Comparison of ENCODE assay signal across 9 cellular contexts in genomic region chr15:43903864-43904290, GRCh38.
DNase-seq lines count a peak whose midpoint lies in the region; ATAC-seq and TF ChIP-seq lines count a peak whose summit lies in the region.
"Had no signal": no experiment of that assay in that cellular context is flagged by ENCODE, and none has a peak within 500 bp of the region (broad histone marks: within the 10 kb centered on the region; RNA-seq: fewer than 3 reads in every experiment).

No MANE protein-coding gene starts in this region.

- H4K20me1 ChIP-seq in fibroblast of lung (ENCODE audit: control insufficient read depth, extremely low read depth, insufficient read depth, low read length): no peaks in the 10 kb centered on the region
- H4K20me1 ChIP-seq in neural progenitor cell (ENCODE audit: low read depth): no peaks in the 10 kb centered on the region

- no peak overlapping the region for H3K27ac Mint-ChIP-seq in activated T-cell treated with anti-CD3 and anti-CD28 coated beads, Interleukin-2, amount 50 U/mL, for 24 hours
- H3K27ac Mint-ChIP-seq in neural progenitor cell: peak overlapping the region; percentile 55
- H3K27ac Mint-ChIP-seq: activated naive CD4-positive, alpha-beta T cell treated with anti-CD3 and anti-CD28 coated beads, Interleukin-2, amount 50 U/mL, for 24 hours had no signal

- no peak overlapping the region for H2AFZ ChIP-seq in fibroblast of lung (ENCODE audit: low read length)
- H2AFZ ChIP-seq in neural progenitor cell (replicated peaks): peak overlapping the region; percentile 65

- POLR2A ChIA-PET in Panc1 (lab: Charles Lee): no interaction called here

- no peak overlapping the region for H3K4me3 Mint-ChIP-seq in activated T-cell treated with anti-CD3 and anti-CD28 coated beads, Interleukin-2, amount 50 U/mL, for 24 hours
- no peak overlapping the region for H3K4me3 Mint-ChIP-seq in neural progenitor cell
- H3K4me3 Mint-ChIP-seq: activated naive CD4-positive, alpha-beta T cell treated with anti-CD3 and anti-CD28 coated beads, Interleukin-2, amount 50 U/mL, for 24 hours had no signal

- ATAC-seq in HG03196 (IDR thresholded peaks at IDR 0.05; ENCODE audit: unreplicated experiment) (peak; percentile 68), Panc1 (peak; percentile 87), GM19328 (IDR thresholded peaks at IDR 0.05; ENCODE audit: unreplicated experiment) (no peak)

- H3K79me2 ChIP-seq in fibroblast of lung (ENCODE audit: control insufficient read depth, insufficient read depth, low read length) (no peaks in the 10 kb centered on the region), neural progenitor cell (ENCODE audit: low read depth) (no peaks in the 10 kb centered on the region)

- H3K4me1 ChIP-seq in Panc1 (ENCODE audit: control insufficient read depth, insufficient read depth, low read length): no peaks in the 10 kb centered on the region
- H3K4me1 ChIP-seq in fibroblast of lung (ENCODE audit: control insufficient read depth, extremely low read depth, insufficient read depth, low read length): no peaks in the 10 kb centered on the region
- no peaks in the 10 kb centered on the region for H3K4me1 ChIP-seq in neural progenitor cell
- H3K4me1 ChIP-seq in thyroid gland: peaks cover 5 to 12% of the 10 kb centered on the region in 2 donors

- no peaks in the 10 kb centered on the region for H3K27me3 Mint-ChIP-seq in activated T-cell treated with anti-CD3 and anti-CD28 coated beads, Interleukin-2, amount 50 U/mL, for 24 hours
- peaks cover 2% of the 10 kb centered on the region for H3K27me3 Mint-ChIP-seq in neural progenitor cell (ENCODE audit: insufficient read depth, low read depth)
- H3K27me3 Mint-ChIP-seq: activated naive CD4-positive, alpha-beta T cell treated with anti-CD3 and anti-CD28 coated beads, Interleukin-2, amount 50 U/mL, for 24 hours had no signal

- H3K9ac ChIP-seq in fibroblast of lung (ENCODE audit: insufficient read depth, low read length): no peak overlapping the region
- no peak overlapping the region for H3K9ac ChIP-seq in neural progenitor cell

- DNase-seq in D341Med (ENCODE audit: low spot score): peak; percentile 88
- peak; percentile 47 for DNase-seq in Panc1 (ENCODE audit: low read depth, low spot score)
- DNase-seq in activated T-cell treated with anti-CD3 and anti-CD28 coated beads, Interleukin-2, amount 50 U/mL, for 24 hours: peak; percentile 57
- DNase-seq in fibroblast of lung (ENCODE audit: low read depth in 2 of 2): peak; percentile 48 to 66
- DNase-seq in neural progenitor cell (ENCODE audit: low spot score): peak; percentile 90
- peak; percentile 53 to 55 for DNase-seq in thyroid gland

- no peak overlapping the region for H3K4me2 ChIP-seq in fibroblast of lung (ENCODE audit: extremely low read depth, insufficient read depth, low read length)
- no peak overlapping the region for H3K4me2 ChIP-seq in neural progenitor cell

- WGBS in thyroid gland, 2 donors: 12 to 16% methylated on average over 8 of the region's 8 CpGs

- peaks cover 2% of the 10 kb centered on the region for H3K4me1 Mint-ChIP-seq in activated T-cell treated with anti-CD3 and anti-CD28 coated beads, Interleukin-2, amount 50 U/mL, for 24 hours (ENCODE audit: low read depth)
- peaks cover 14% of the 10 kb centered on the region for H3K4me1 Mint-ChIP-seq in neural progenitor cell

- intact Hi-C loops in Panc1 (cut with micrococcal nuclease; ENCODE audit: unreplicated experiment): loop anchor here (2.0 to 5.0 kb wide), 2 partner anchors 163 to 315 kb away; no protein-coding TSS in a partner anchor
- intact Hi-C loops in thyroid gland (cut with DNase I): loop anchor here (2.0 to 5.0 kb wide), 2 partner anchors 163 to 318 kb away; no protein-coding TSS in a partner anchor

- in situ Hi-C loops in Panc1 (cut with HindIII; ENCODE audit: low pct_unique_long_range_greater_than_20kb, low sequenced_read_pairs): no loop called here

- H3K27me3 ChIP-seq in Panc1 (ENCODE audit: control insufficient read depth, insufficient read depth, low read length): no peaks in the 10 kb centered on the region
- no peaks in the 10 kb centered on the region for H3K27me3 ChIP-seq in fibroblast of lung (ENCODE audit: control insufficient read depth, insufficient read depth, low read length)
- no peaks in the 10 kb centered on the region for H3K27me3 ChIP-seq in neural progenitor cell
- H3K27me3 ChIP-seq in thyroid gland: no peaks in the 10 kb centered on the region

- no TSS peak for BruUV-seq in Panc1 (replicated peaks; lab: Mats Ljungman, UMichigan)

- H3K27ac ChIP-seq in Panc1 (ENCODE audit: low read length): no peak overlapping the region
- no peak overlapping the region for H3K27ac ChIP-seq in fibroblast of lung (ENCODE audit: insufficient read depth, low read length)
- H3K27ac ChIP-seq in neural progenitor cell: no peak overlapping the region
- no peak overlapping the region for H3K27ac ChIP-seq in thyroid gland

- H3K36me3 Mint-ChIP-seq in activated T-cell treated with anti-CD3 and anti-CD28 coated beads, Interleukin-2, amount 50 U/mL, for 24 hours (ENCODE audit: low read depth): no peaks in the 10 kb centered on the region
- peaks cover 4% of the 10 kb centered on the region for H3K36me3 Mint-ChIP-seq in neural progenitor cell
- H3K36me3 Mint-ChIP-seq: activated naive CD4-positive, alpha-beta T cell treated with anti-CD3 and anti-CD28 coated beads, Interleukin-2, amount 50 U/mL, for 24 hours had no signal

- TF ChIP-seq POLR2A in thyroid gland (IDR thresholded peaks at IDR 0.05): no peak

- H3K4me3 ChIP-seq in Panc1 (ENCODE audit: low read depth in 2 of 2, low read length in 2 of 2) (no peak overlapping the region), fibroblast of lung (replicated peaks in 1 of 4; ENCODE audit: control extremely low read depth in 1 of 4, insufficient read depth in 1 of 4, low read depth in 3 of 4, low read length in 4 of 4) (no peak overlapping the region), neural progenitor cell (no peak overlapping the region), thyroid gland (replicated peaks in 1 of 3) (no peak overlapping the region)

- TF ChIP-seq CTCF in Panc1 (IDR thresholded peaks at IDR 0.05): peak; percentile 93
- peak; percentile 76 to 94 for TF ChIP-seq CTCF in fibroblast of lung (conservative IDR thresholded peaks at IDR 0.05 in 1 of 2, IDR thresholded peaks at IDR 0.05 in 1 of 2; ENCODE audit: low read depth in 1 of 2, low read length in 2 of 2)
- TF ChIP-seq CTCF in neural progenitor cell (IDR thresholded peaks at IDR 0.05): peak; percentile 96
- TF ChIP-seq CTCF in thyroid gland (IDR thresholded peaks at IDR 0.05): peak; percentile 85 to 97 (median 92)

- no peaks in the 10 kb centered on the region for H3K9me3 ChIP-seq in Panc1 (ENCODE audit: control insufficient read depth, insufficient read depth, low read depth, low read length)
- no peaks in the 10 kb centered on the region for H3K9me3 ChIP-seq in fibroblast of lung (ENCODE audit: control insufficient read depth, insufficient read depth, low read depth, low read length)
- H3K9me3 ChIP-seq in neural progenitor cell (ENCODE audit: low read depth): no peaks in the 10 kb centered on the region
- no peaks in the 10 kb centered on the region for H3K9me3 ChIP-seq in thyroid gland

- H3K36me3 ChIP-seq in Panc1 (ENCODE audit: control insufficient read depth, insufficient read depth, low read length) (no peaks in the 10 kb centered on the region), fibroblast of lung (ENCODE audit: control insufficient read depth, insufficient read depth, low read length) (peaks cover 2% of the 10 kb centered on the region), neural progenitor cell (no peaks in the 10 kb centered on the region), thyroid gland (no peaks in the 10 kb centered on the region)

- peaks cover 4% of the 10 kb centered on the region for H3F3A ChIP-seq in neural progenitor cell (ENCODE audit: low read depth)

- H3K9me3 Mint-ChIP-seq in activated T-cell treated with anti-CD3 and anti-CD28 coated beads, Interleukin-2, amount 50 U/mL, for 24 hours: no peaks in the 10 kb centered on the region
- no peaks in the 10 kb centered on the region for H3K9me3 Mint-ChIP-seq in neural progenitor cell
- H3K9me3 Mint-ChIP-seq: activated naive CD4-positive, alpha-beta T cell treated with anti-CD3 and anti-CD28 coated beads, Interleukin-2, amount 50 U/mL, for 24 hours had no signal

- CTCF ChIA-PET in Panc1 (lab: Charles Lee): no interaction called here
